In genomic region chr16:68252383-68252782, GRCh38 we compare ENCODE assay signal across 32 cellular contexts. TPM values are rescaled to one million over a fixed set of nuclear protein-coding genes. Genes with fewer than 3 reads are reported as not detected.
DNase-seq lines count a peak whose midpoint lies in the region; ATAC-seq and TF ChIP-seq lines count a peak whose summit lies in the region.
"Had no signal": no experiment of that assay in that cellular context is flagged by ENCODE, and none has a peak within 500 bp of the region (broad histone marks: within the 10 kb centered on the region; RNA-seq: fewer than 3 reads in every experiment).

No MANE protein-coding gene starts in this region.

- peak overlapping the region; percentile 23 for H3K27ac Mint-ChIP-seq in stimulated activated effector memory CD8-positive, alpha-beta T cell treated with anti-CD3 and anti-CD28 coated beads, Interleukin-12 subunit alpha, Interleukin-12 subunit beta, amount 100 ng/mL, for 72 hours
- H3K27ac Mint-ChIP-seq: activated naive CD4-positive, alpha-beta T cell treated with anti-CD3 and anti-CD28 coated beads, Interleukin-2, amount 10 ng/mL, durations not matched to agents 7 days and 5 days had no signal

- no peaks in the 10 kb centered on the region for H3K36me3 ChIP-seq in KMS-11 (ENCODE audit: insufficient read depth)
- peaks cover 46% of the 10 kb centered on the region for H3K36me3 ChIP-seq in muscle layer of colon (ENCODE audit: insufficient read depth, low read length)
- peaks cover 10 to 85% (median 75%) of the 10 kb centered on the region in 4 donors for H3K36me3 ChIP-seq in esophagus muscularis mucosa
- H3K36me3 ChIP-seq: ovary had no signal

- H3K79me2 ChIP-seq in KMS-11 (ENCODE audit: insufficient read depth, low read depth) = peaks cover 48% of the 10 kb centered on the region; the same call in 1 of the 2 replicates
- H3K79me2 ChIP-seq: hepatocyte had no signal

- peak overlapping the region; percentile 48 for H3K9ac ChIP-seq in KMS-11
- no peak overlapping the region for H3K9ac ChIP-seq in muscle layer of colon (ENCODE audit: low read length)

- H3K27me3 ChIP-seq in KMS-11 (ENCODE audit: insufficient read depth, low read depth) = no peaks in the 10 kb centered on the region
- H3K27me3 ChIP-seq in muscle layer of colon (ENCODE audit: control insufficient read depth in 1 of 2, insufficient read depth in 2 of 2, low read length in 2 of 2) = no peaks in the 10 kb centered on the region
- no peaks in the 10 kb centered on the region for H3K27me3 ChIP-seq in esophagus muscularis mucosa
- H3K27me3 ChIP-seq: BE2C, hepatocyte, ovary, tibial artery had no signal

- H3K4me3 ChIP-seq in KMS-11 (IDR thresholded peaks at IDR 0.05; ENCODE audit: insufficient read depth, low read depth, low read length) (no peak overlapping the region), muscle layer of colon (ENCODE audit: low read depth in 1 of 2, low read length in 2 of 2) (no peak overlapping the region), esophagus muscularis mucosa (no peak overlapping the region)
- H3K4me3 ChIP-seq: A549, HAP-1, hepatocyte, ovary, tibial artery had no signal

- 81% methylated on average over 4 of the region's 5 CpGs for WGBS in esophagus muscularis mucosa

- intact Hi-C loops in esophagus muscularis mucosa (cut with DNase I) = no loop called here

- no peaks in the 10 kb centered on the region for H4K20me1 ChIP-seq in KMS-11 (ENCODE audit: insufficient read depth)

- ATAC-seq in stimulated activated effector memory CD8-positive, alpha-beta T cell treated with anti-CD3 and anti-CD28 coated beads, Interleukin-12 subunit alpha, Interleukin-12 subunit beta, amount 100 ng/mL, for 72 hours = no peak
- ATAC-seq in HG02973 (IDR thresholded peaks at IDR 0.05; ENCODE audit: unreplicated experiment) = no peak
- no peak for ATAC-seq in GM21360 (IDR thresholded peaks at IDR 0.05; ENCODE audit: unreplicated experiment)
- ATAC-seq: A549; activated CD4-positive, CD25-positive, alpha-beta regulatory T cell treated with anti-CD3 and anti-CD28 coated beads, Interleukin-2, amount 50 U/mL, for 24 hours; left lobe of liver had no signal

- H3K36me3 Mint-ChIP-seq in stimulated activated effector memory CD8-positive, alpha-beta T cell treated with anti-CD3 and anti-CD28 coated beads, Interleukin-12 subunit alpha, Interleukin-12 subunit beta, amount 100 ng/mL, for 72 hours = peaks cover 54% of the 10 kb centered on the region

- no peaks in the 10 kb centered on the region for H3K9me3 Mint-ChIP-seq in stimulated activated effector memory CD8-positive, alpha-beta T cell treated with anti-CD3 and anti-CD28 coated beads, Interleukin-12 subunit alpha, Interleukin-12 subunit beta, amount 100 ng/mL, for 72 hours
- H3K9me3 Mint-ChIP-seq: activated naive CD4-positive, alpha-beta T cell treated with anti-CD3 and anti-CD28 coated beads, Interleukin-2, amount 10 ng/mL, durations not matched to agents 7 days and 5 days; nephron had no signal

- H3K4me1 Mint-ChIP-seq in stimulated activated effector memory CD8-positive, alpha-beta T cell treated with anti-CD3 and anti-CD28 coated beads, Interleukin-12 subunit alpha, Interleukin-12 subunit beta, amount 100 ng/mL, for 72 hours = peaks cover 7% of the 10 kb centered on the region

- H3K4me1 ChIP-seq in KMS-11 (ENCODE audit: low read depth, poor library complexity, severe bottlenecking) (peaks cover 97% of the 10 kb centered on the region), muscle layer of colon (ENCODE audit: insufficient read depth, low read length) (peaks cover 20% of the 10 kb centered on the region), esophagus muscularis mucosa (peaks cover 5 to 31% (median 8%) of the 10 kb centered on the region in 4 donors)
- H3K4me1 ChIP-seq: BE2C, HAP-1 had no signal

- no peak overlapping the region for H3K4me3 Mint-ChIP-seq in stimulated activated effector memory CD8-positive, alpha-beta T cell treated with anti-CD3 and anti-CD28 coated beads, Interleukin-12 subunit alpha, Interleukin-12 subunit beta, amount 100 ng/mL, for 72 hours
- H3K4me3 Mint-ChIP-seq: activated naive CD4-positive, alpha-beta T cell treated with anti-CD3 and anti-CD28 coated beads, Interleukin-2, amount 10 ng/mL, durations not matched to agents 7 days and 5 days; nephron had no signal

- no peaks in the 10 kb centered on the region for H3K9me3 ChIP-seq in muscle layer of colon (ENCODE audit: low read length)
- no peaks in the 10 kb centered on the region for H3K9me3 ChIP-seq in esophagus muscularis mucosa
- H3K9me3 ChIP-seq: A549, BE2C, HAP-1, ovary, tibial artery had no signal

- no peak for TF ChIP-seq CTCF in KMS-11 (conservative IDR thresholded peaks at IDR 0.05; ENCODE audit: low read depth, low read length)
- no peak for TF ChIP-seq CTCF in esophagus muscularis mucosa (IDR thresholded peaks at IDR 0.05)

- H3K27ac ChIP-seq in KMS-11 (peak overlapping the region; percentile 86), muscle layer of colon (ENCODE audit: low read depth, low read length) (peak overlapping the region; percentile 12), esophagus muscularis mucosa (replicated peaks in 1 of 4) (no peak overlapping the region)
- H3K27ac ChIP-seq: A549, hepatocyte, ovary, tibial artery had no signal

- H3K4me2 ChIP-seq in KMS-11 = peak overlapping the region; percentile 86
- H3K4me2 ChIP-seq: A549, hepatocyte had no signal

- H2AFZ ChIP-seq in KMS-11 (ENCODE audit: low read depth) = no peak overlapping the region
- H2AFZ ChIP-seq: hepatocyte had no signal

- no peak for TF ChIP-seq EP300 in esophagus muscularis mucosa (IDR thresholded peaks at IDR 0.05)

- DNase-seq in epidermal melanocyte (ENCODE audit: insufficient read length, low spot score) (peak; percentile 53), inferior parietal cortex (ENCODE audit: extremely low spot score) (no peak), esophagus muscularis mucosa (ENCODE audit: extremely low spot score) (no peak)
- DNase-seq in stimulated activated effector memory CD8-positive, alpha-beta T cell treated with anti-CD3 and anti-CD28 coated beads, Interleukin-12 subunit alpha, Interleukin-12 subunit beta, amount 100 ng/mL, for 72 hours (ENCODE audit: low spot score in 2 of 2) = no peak
- DNase-seq: activated CD4-positive, alpha-beta T cell treated with anti-CD3 and anti-CD28 coated beads, Interleukin-2, amount 50 U/mL, for 48 hours; activated CD8-positive, alpha-beta memory T cell treated with anti-CD3 and anti-CD28 coated beads, Interleukin-2, amount 50 U/mL, for 4 hours; activated naive CD4-positive, alpha-beta T cell treated with anti-CD3 and anti-CD28 coated beads, Interleukin-2, amount 10 ng/mL, durations not matched to agents 7 days and 5 days; BE2C; COR-L47; effector memory CD4-positive, alpha-beta T cell; foreskin fibroblast; GDM1; IMR-90; NCI-H2029 treated with DMSO at 0.1 percent for 48 hours; NCI-H2227 treated with DMSO at 0.1 percent for 48 hours; NCI-H526 treated with DMSO at 0.1 percent for 48 hours; ovary; stimulated activated CD4-positive, alpha-beta T cell treated with anti-CD3 and anti-CD28 coated beads, Interleukin-15, amount 100 ng/mL, for 24 hours; stimulated activated naive CD4-positive, alpha-beta T cell treated with Interleukin-2 at 50 U/mL for 16 hours; tibial artery had no signal

- no peak for TF ChIP-seq POLR2A in esophagus muscularis mucosa (IDR thresholded peaks at IDR 0.05; ENCODE audit: low read depth)

RNA-seq across cellular contexts. Expression of gene PLA2G15, which starts 7.2 kb away (rescaled TPM):
- 10 to 100 TPM; 10.4 to 22.0 (median 15.3) TPM for total RNA-seq in esophagus muscularis mucosa

RNA-seq across cellular contexts. Expression of gene SLC7A6, which starts 11.9 kb away (rescaled TPM):
- total RNA-seq in esophagus muscularis mucosa = 10 to 100 TPM; 18.9 to 37.1 (median 27.3) TPM

RNA-seq across cellular contexts. Expression of gene ESRP2, which starts 16.5 kb away (rescaled TPM):
- 1 to 10 TPM in 1 of 4 donors, under 1 TPM in 3; 0.17 to 2.1 (median 0.52) TPM for total RNA-seq in esophagus muscularis mucosa
- total RNA-seq: IMR-90; SK-MEL-5; T-helper 1 cell treated with Interleukin-12 subunit alpha and Interleukin-12 subunit beta and Interleukin-4 antibody, amounts not matched to agents 30 ng/mL and 1 ng/mL, for 36 hours had no signal

RNA-seq across cellular contexts. Expression of gene SLC7A6OS, which starts 58.4 kb away (rescaled TPM):
- total RNA-seq in esophagus muscularis mucosa = 10 to 100 TPM in 2 of 4 donors, 1 to 10 TPM in 2; 8.7 to 15.7 (median 11.5) TPM

RNA-seq across cellular contexts. Expression of gene PRMT7, which starts 58.4 kb away (rescaled TPM):
- 10 to 100 TPM; 20.0 to 31.1 (median 26.8) TPM for total RNA-seq in esophagus muscularis mucosa

Comparison
In these comparisons a context has a peak if more than half of its experiments do, and no peak if none do; other contexts are left out.
1. H3K27ac ChIP-seq: peak in KMS-11 (single experiment) and muscle layer of colon (single experiment); none in esophagus muscularis mucosa (0 of 4).